ENCODE assay signal across 8 cellular contexts in genomic region chr10:13712799-13713581, GRCh38.
DNase-seq lines count a peak whose midpoint lies in the region; ATAC-seq and TF ChIP-seq lines count a peak whose summit lies in the region.

No MANE protein-coding gene starts in this region.

- no peaks in the 10 kb centered on the region for H3K9me3 ChIP-seq in left ventricle myocardium inferior (replicated peaks)

- peak overlapping the region; percentile 63 for H3K27ac ChIP-seq in left ventricle myocardium inferior (replicated peaks)

- H3K36me3 Mint-ChIP-seq in activated T-cell treated with anti-CD3 and anti-CD28 coated beads, Interleukin-2, amount 50 U/mL, for 24 hours (ENCODE audit: low read depth) = no peaks in the 10 kb centered on the region

- H3K27ac Mint-ChIP-seq in activated T-cell treated with anti-CD3 and anti-CD28 coated beads, Interleukin-2, amount 50 U/mL, for 24 hours = no peak overlapping the region

- no peak for TF ChIP-seq CTCF in left ventricle myocardium inferior (IDR thresholded peaks at IDR 0.05; ENCODE audit: borderline replicate concordance)

- intact Hi-C loops in left ventricle myocardium inferior (cut with micrococcal nuclease) = loop anchor here (10.0 kb wide), 1 partner anchor 62 kb away; no protein-coding TSS in a partner anchor

- no peaks in the 10 kb centered on the region for H3K36me3 ChIP-seq in left ventricle myocardium inferior

- no peak overlapping the region for H3K4me3 ChIP-seq in Jurkat, Clone E6-1 (ENCODE audit: low read length)
- no peak overlapping the region for H3K4me3 ChIP-seq in left ventricle myocardium inferior

- peaks cover 10% of the 10 kb centered on the region for H3K27me3 Mint-ChIP-seq in activated T-cell treated with anti-CD3 and anti-CD28 coated beads, Interleukin-2, amount 50 U/mL, for 24 hours

- peaks cover 81% of the 10 kb centered on the region for H3K4me1 ChIP-seq in left ventricle myocardium inferior

- no peaks in the 10 kb centered on the region for H3K27me3 ChIP-seq in left ventricle myocardium inferior (ENCODE audit: low read depth)

- H3K4me3 Mint-ChIP-seq in activated T-cell treated with anti-CD3 and anti-CD28 coated beads, Interleukin-2, amount 50 U/mL, for 24 hours = no peak overlapping the region

- DNase-seq in activated T-cell treated with anti-CD3 and anti-CD28 coated beads for 4 hours = peak; percentile 4
- DNase-seq in activated T-cell treated with anti-CD3 and anti-CD28 coated beads, Interleukin-2, amount 50 U/mL, for 24 hours = no peak
- peak; percentile 49 for DNase-seq in Jurkat, Clone E6-1 (ENCODE audit: low read depth, low spot score)
- peak; percentile 66 for DNase-seq in activated CD8-positive, alpha-beta memory T cell treated with anti-CD3 and anti-CD28 coated beads, Interleukin-2, amount 50 U/mL, for 48 hours
- DNase-seq in left ventricle myocardium inferior = peak; percentile 84
- peak; percentile 11 for DNase-seq in stimulated activated CD4-positive, alpha-beta T cell treated with anti-CD3 and anti-CD28 coated beads, Interleukin-2, amount 100 ng/mL, for 4 hours (ENCODE audit: low read depth)
- DNase-seq in cerebellar nuclear complex (lab: John Stamatoyannopoulos, UW) = no peak

- no peaks in the 10 kb centered on the region for H3K9me3 Mint-ChIP-seq in activated T-cell treated with anti-CD3 and anti-CD28 coated beads, Interleukin-2, amount 50 U/mL, for 24 hours

- H3K4me1 Mint-ChIP-seq in activated T-cell treated with anti-CD3 and anti-CD28 coated beads, Interleukin-2, amount 50 U/mL, for 24 hours (ENCODE audit: low read depth) = peaks cover 21% of the 10 kb centered on the region

- peak; percentile 82 for ATAC-seq in GM21737 (IDR thresholded peaks at IDR 0.05; ENCODE audit: unreplicated experiment)

Comparison
In these comparisons a context has a peak if more than half of its experiments do, and no peak if none do; other contexts are left out.
1. DNase-seq: peak in activated T-cell treated with anti-CD3 and anti-CD28 coated beads for 4 hours (single experiment), Jurkat, Clone E6-1 (single experiment), activated CD8-positive, alpha-beta memory T cell treated with anti-CD3 and anti-CD28 coated beads, Interleukin-2, amount 50 U/mL, for 48 hours (single experiment), left ventricle myocardium inferior (single experiment) and stimulated activated CD4-positive, alpha-beta T cell treated with anti-CD3 and anti-CD28 coated beads, Interleukin-2, amount 100 ng/mL, for 4 hours (single experiment); none in activated T-cell treated with anti-CD3 and anti-CD28 coated beads, Interleukin-2, amount 50 U/mL, for 24 hours (single experiment) and cerebellar nuclear complex (0 of 2).